In the genomic region with DNA sequence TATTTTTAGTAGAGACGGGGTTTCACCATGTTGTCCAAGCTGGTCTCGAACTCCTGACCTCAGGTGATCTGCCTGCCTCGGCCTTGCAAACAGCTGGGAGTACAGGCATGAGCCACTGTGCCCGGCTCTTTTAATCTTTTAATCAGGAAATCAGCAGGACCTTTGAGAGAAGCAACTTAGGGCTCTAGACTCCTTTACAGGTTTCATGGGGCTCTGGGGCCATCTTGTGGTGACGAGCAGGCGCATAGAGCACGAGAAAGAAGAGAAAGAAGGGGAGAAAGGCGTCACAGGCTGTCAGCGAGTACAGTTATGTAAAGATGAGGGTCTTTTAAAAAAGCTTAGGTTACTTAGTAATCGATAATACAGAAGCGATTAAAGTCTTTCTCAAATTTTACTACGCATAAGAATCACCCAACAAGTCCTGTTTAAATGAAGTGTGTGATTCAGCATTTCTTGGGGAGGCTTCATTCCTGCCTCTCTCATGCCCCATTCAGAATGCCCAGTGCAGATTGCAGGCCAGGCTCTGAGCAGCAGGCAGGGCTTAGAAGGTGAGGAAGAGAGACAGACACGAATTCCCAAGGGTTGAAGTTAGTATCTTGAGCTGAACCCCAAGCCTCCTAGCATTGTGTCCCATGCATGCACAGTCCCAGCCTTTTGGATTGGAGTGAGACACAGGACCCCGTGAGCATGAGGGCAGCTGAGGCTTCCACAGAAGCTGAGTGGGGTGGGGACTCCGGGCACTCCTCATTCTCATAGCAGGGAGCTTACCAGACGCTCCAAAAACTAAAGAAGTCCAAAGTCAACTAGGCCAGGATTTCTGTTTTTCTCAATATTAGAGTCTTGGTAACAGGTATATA, we compare ENCODE assay signal across 9 cellular contexts. TPM values are rescaled to one million over a fixed set of nuclear protein-coding genes. Genes with fewer than 3 reads are reported as not detected.
DNase-seq lines count a peak whose midpoint lies in the region; ATAC-seq and TF ChIP-seq lines count a peak whose summit lies in the region.
"Had no signal": no experiment of that assay in that cellular context is flagged by ENCODE, and none has a peak within 500 bp of the region (broad histone marks: within the 10 kb centered on the region; RNA-seq: fewer than 3 reads in every experiment).

No MANE protein-coding gene starts in this region.

- H3K27me3 Mint-ChIP-seq in T-cell = peaks cover 13 to 30% of the 10 kb centered on the region in 2 donors

- H3K4me3 ChIP-seq in HCT116 (replicated peaks in 1 of 2; ENCODE audit: low read depth in 1 of 2, low read length in 2 of 2) = no peak overlapping the region
- no peak overlapping the region for H3K4me3 ChIP-seq in body of pancreas
- no peak overlapping the region for H3K4me3 ChIP-seq in iPS DF 6.9 (ENCODE audit: low read length)
- H3K4me3 ChIP-seq: BLaER1 had no signal

- 17% methylated on average over 16 of the region's 16 CpGs for WGBS in body of pancreas, 2 donors
- WGBS in iPS DF 6.9 (ENCODE audit: insufficient coverage, insufficient read length) = no CpG with 5 or more reads among the region's 16 CpGs

- no peaks in the 10 kb centered on the region for H3K36me3 ChIP-seq in HCT116 (ENCODE audit: control insufficient read depth in 1 of 2, insufficient read depth in 2 of 2, low read length in 2 of 2)
- no peaks in the 10 kb centered on the region for H3K36me3 ChIP-seq in body of pancreas (replicated peaks in 1 of 2; ENCODE audit: insufficient read depth in 1 of 2, low read depth in 2 of 2)
- no peaks in the 10 kb centered on the region for H3K36me3 ChIP-seq in iPS DF 6.9 (ENCODE audit: control insufficient read depth, insufficient read depth, low read length)
- H3K36me3 ChIP-seq: BLaER1 had no signal

- TF ChIP-seq POLR2A in HCT116 (IDR thresholded peaks at IDR 0.05; ENCODE audit: borderline replicate concordance, extremely low read depth, insufficient read depth, insufficient read length) (no peak), body of pancreas (IDR thresholded peaks at IDR 0.05) (no peak)

- H3K4me3 Mint-ChIP-seq in T-cell = no peak overlapping the region

- no peaks in the 10 kb centered on the region for H3K36me3 Mint-ChIP-seq in T-cell

- CTCF ChIA-PET in HCT116 (lab: Charles Lee) = interaction anchor here (0.7 to 5.0 kb wide), 7 partner anchors 9 to 119 kb away, joined by 3 to 68 read pairs (median 4); no protein-coding TSS in a partner anchor
- CTCF ChIA-PET in T-cell (lab: Charles Lee) = interaction anchor here (0.7 to 0.9 kb wide), 4 partner anchors 10 to 1934 kb away, joined by 3 to 5 read pairs (median 4); no protein-coding TSS in a partner anchor

- intact Hi-C loops in HCT116 (cut with micrococcal nuclease) (loop anchor here (1.0 kb wide), 2 partner anchors 115 to 204 kb away; no protein-coding TSS in a partner anchor), body of pancreas (cut with DNase I) (no loop called here)

- H3K9ac ChIP-seq in HCT116 (ENCODE audit: low read length) = no peak overlapping the region
- H3K9ac ChIP-seq: BLaER1 had no signal

- peak overlapping the region; percentile 34 for H3K4me2 ChIP-seq in HCT116 (ENCODE audit: low read length)
- H3K4me2 ChIP-seq: BLaER1 had no signal

- peaks cover 11 to 24% of the 10 kb centered on the region in 2 experiments for H3K4me1 ChIP-seq in HCT116 (ENCODE audit: control insufficient read depth in 1 of 2, insufficient read depth in 2 of 2, low read length in 2 of 2)
- no peaks in the 10 kb centered on the region for H3K4me1 ChIP-seq in body of pancreas
- H3K4me1 ChIP-seq in iPS DF 6.9 (ENCODE audit: control insufficient read depth, insufficient read depth, low read length) = peaks cover 13% of the 10 kb centered on the region
- H3K4me1 ChIP-seq: BLaER1 had no signal

- H3K27me3 ChIP-seq in HCT116 (ENCODE audit: insufficient read depth, low read length) (no peaks in the 10 kb centered on the region), body of pancreas (no peaks in the 10 kb centered on the region), iPS DF 6.9 (ENCODE audit: control insufficient read depth, insufficient read depth, low read length) (no peaks in the 10 kb centered on the region)
- H3K27me3 ChIP-seq: BLaER1 had no signal

- peaks cover 0 to 3% (median 0%) of the 10 kb centered on the region in 3 donors for H3K9me3 Mint-ChIP-seq in T-cell

- H3K9me2 ChIP-seq in HCT116 (ENCODE audit: insufficient read depth) = no peaks in the 10 kb centered on the region

- TF ChIP-seq CTCF in HCT116 (IDR thresholded peaks at IDR 0.05 in 2 of 3, conservative IDR thresholded peaks at IDR 0.05 in 1 of 3; ENCODE audit: borderline replicate concordance in 1 of 3, insufficient read depth in 1 of 3, low read depth in 2 of 3, low read length in 2 of 3) (peak; percentile 75 to 88 (median 84)), body of pancreas (IDR thresholded peaks at IDR 0.05) (peak; percentile 24 to 81 (median 65))

- peak overlapping the region; percentile 19 for H2AFZ ChIP-seq in HCT116 (ENCODE audit: low read depth, low read length, poor library complexity, severe bottlenecking)

- H3K9me3 ChIP-seq in HCT116 (ENCODE audit: control insufficient read depth in 1 of 2, insufficient read depth in 1 of 2, low read depth in 1 of 2, low read length in 2 of 2) (no peaks in the 10 kb centered on the region), body of pancreas (no peaks in the 10 kb centered on the region), iPS DF 6.9 (ENCODE audit: control insufficient read depth, insufficient read depth, low read length) (no peaks in the 10 kb centered on the region)

- H3K79me2 ChIP-seq in HCT116 (ENCODE audit: insufficient read depth, low read length) = no peaks in the 10 kb centered on the region

- no peak overlapping the region for H3K27ac ChIP-seq in HCT116 (ENCODE audit: low read depth, low read length)
- no peak overlapping the region for H3K27ac ChIP-seq in body of pancreas
- H3K27ac ChIP-seq in iPS DF 6.9 (ENCODE audit: low read length) = no peak overlapping the region
- H3K27ac ChIP-seq: BLaER1 had no signal

- ATAC-seq in HCT116 (peak; percentile 87), T-cell (replicated peaks in 1 of 4) (peak; percentile 54 to 65 (median 60)), body of pancreas (peak; percentile 55)

- DNase-seq in NCI-H1417 (lab: John Stamatoyannopoulos, UW) (peak; percentile 32 to 71 (median 56)), NCI-H1417 treated with DMSO at 0.1 percent for 48 hours (lab: John Stamatoyannopoulos, UW) (no peak), HCT116 (ENCODE audit: low read depth, low spot score) (peak; percentile 74), NAMALWA (ENCODE audit: low spot score) (peak; percentile 75), T-cell (peak in 21 of 34 experiments; percentile 13 to 47 (median 25)), body of pancreas (peak; percentile 61 to 67 (median 64)), iPS DF 6.9 (ENCODE audit: low read depth, low spot score) (peak; percentile 71)
- peak; percentile 32 for DNase-seq in stimulated activated CD4-positive, alpha-beta T cell treated with anti-CD3 and anti-CD28 coated beads, Interleukin-12 subunit alpha, Interleukin-12 subunit beta, amount 100 ng/mL, for 48 hours (ENCODE audit: low read depth in 2 of 3, low spot score in 1 of 3)

- peaks cover 2 to 11% (median 5%) of the 10 kb centered on the region in 3 donors for H3K4me1 Mint-ChIP-seq in T-cell

- no TSS peak for BruUV-seq in HCT116 (replicated peaks; lab: Mats Ljungman, UMichigan)

- peak; percentile 93 for TF ChIP-seq RAD21 in HCT116 (IDR thresholded peaks at IDR 0.05; ENCODE audit: low read depth)

- POLR2A ChIA-PET in HCT116 (lab: Charles Lee) = interaction anchor here (1.1 kb wide), 1 partner anchor 116 kb away, joined by 3 read pairs; no protein-coding TSS in a partner anchor
- POLR2A ChIA-PET in T-cell (lab: Charles Lee) = no interaction called here

- RAD21 ChIA-PET in HCT116 (lab: Charles Lee; ENCODE audit: low non-redundant PET in 1 of 2, low total read pairs in 2 of 2, uncharacterized antibody in 2 of 2, unreplicated experiment in 2 of 2) = interaction anchor here (0.8 to 2.5 kb wide), 3 partner anchors 115 to 207 kb away, joined by 3 to 8 read pairs (median 4); no protein-coding TSS in a partner anchor

- no peaks in the 10 kb centered on the region for H4K20me1 ChIP-seq in HCT116 (ENCODE audit: insufficient read depth)
- H4K20me1 ChIP-seq: BLaER1 had no signal

- H3K27ac Mint-ChIP-seq in T-cell = no peak overlapping the region

TF ChIP-seq in HCT116, 20 proteins besides CTCF, POLR2A, EP300 and RAD21:
- TF ChIP-seq, protein P1, sequence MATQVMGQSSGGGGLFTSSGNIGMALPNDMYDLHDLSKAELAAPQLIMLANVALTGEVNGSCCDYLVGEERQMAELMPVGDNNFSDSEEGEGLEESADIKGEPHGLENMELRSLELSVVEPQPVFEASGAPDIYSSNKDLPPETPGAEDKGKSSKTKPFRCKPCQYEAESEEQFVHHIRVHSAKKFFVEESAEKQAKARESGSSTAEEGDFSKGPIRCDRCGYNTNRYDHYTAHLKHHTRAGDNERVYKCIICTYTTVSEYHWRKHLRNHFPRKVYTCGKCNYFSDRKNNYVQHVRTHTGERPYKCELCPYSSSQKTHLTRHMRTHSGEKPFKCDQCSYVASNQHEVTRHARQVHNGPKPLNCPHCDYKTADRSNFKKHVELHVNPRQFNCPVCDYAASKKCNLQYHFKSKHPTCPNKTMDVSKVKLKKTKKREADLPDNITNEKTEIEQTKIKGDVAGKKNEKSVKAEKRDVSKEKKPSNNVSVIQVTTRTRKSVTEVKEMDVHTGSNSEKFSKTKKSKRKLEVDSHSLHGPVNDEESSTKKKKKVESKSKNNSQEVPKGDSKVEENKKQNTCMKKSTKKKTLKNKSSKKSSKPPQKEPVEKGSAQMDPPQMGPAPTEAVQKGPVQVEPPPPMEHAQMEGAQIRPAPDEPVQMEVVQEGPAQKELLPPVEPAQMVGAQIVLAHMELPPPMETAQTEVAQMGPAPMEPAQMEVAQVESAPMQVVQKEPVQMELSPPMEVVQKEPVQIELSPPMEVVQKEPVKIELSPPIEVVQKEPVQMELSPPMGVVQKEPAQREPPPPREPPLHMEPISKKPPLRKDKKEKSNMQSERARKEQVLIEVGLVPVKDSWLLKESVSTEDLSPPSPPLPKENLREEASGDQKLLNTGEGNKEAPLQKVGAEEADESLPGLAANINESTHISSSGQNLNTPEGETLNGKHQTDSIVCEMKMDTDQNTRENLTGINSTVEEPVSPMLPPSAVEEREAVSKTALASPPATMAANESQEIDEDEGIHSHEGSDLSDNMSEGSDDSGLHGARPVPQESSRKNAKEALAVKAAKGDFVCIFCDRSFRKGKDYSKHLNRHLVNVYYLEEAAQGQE (IDR thresholded peaks at IDR 0.05; ENCODE audit: low read depth) = no peak
- TF ChIP-seq CBX3 (IDR thresholded peaks at IDR 0.05; ENCODE audit: low read depth) (0 out of 2 replicates have a peak, but pooled peaks have one; percentile 19), TCF7L2 (IDR thresholded peaks at IDR 0.05; ENCODE audit: borderline replicate concordance, extremely low read depth, insufficient read depth, insufficient read length) (peak; percentile 77)

RNA-seq across cellular contexts. Expression of a gene that starts 23.6 kb away (rescaled TPM):
- 237 TPM for total RNA-seq in HCT116 (2021; ENCODE audit: unreplicated experiment)
- 383 and 385 TPM in 2 replicates for polyA plus RNA-seq in HCT116 (2012)
- 10 to 100 TPM; 60.7 to 84.3 (median 70.2) TPM for total RNA-seq in T-cell
- 10 to 100 TPM; 17.4 to 39.6 TPM for total RNA-seq in body of pancreas
